In the genomic region with DNA sequence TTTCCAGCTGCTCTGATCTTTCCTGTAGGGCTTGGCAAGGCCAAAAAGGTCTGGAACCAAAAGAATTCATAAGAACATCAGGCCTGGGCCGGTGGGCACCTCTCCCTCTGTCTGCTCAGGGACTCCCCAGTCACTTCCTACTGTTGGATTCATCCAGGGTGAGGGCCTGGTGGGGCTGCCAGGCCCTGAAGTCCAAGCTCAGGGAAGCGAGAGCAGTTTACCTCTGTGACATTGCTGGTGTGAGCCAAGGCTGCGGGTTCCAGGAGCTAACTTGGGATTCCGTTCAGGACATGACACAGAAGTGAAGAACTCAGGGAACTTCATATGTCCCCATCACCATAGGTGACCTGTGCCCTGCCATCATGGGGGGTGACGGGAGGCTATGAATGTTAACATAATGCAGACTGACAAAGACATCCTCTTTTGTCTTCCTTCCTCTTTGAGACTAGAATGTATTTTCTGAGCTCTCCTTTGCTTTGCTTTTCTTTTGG, we compare ENCODE assay signal across 9 cellular contexts.
DNase-seq lines count a peak whose midpoint lies in the region; ATAC-seq and TF ChIP-seq lines count a peak whose summit lies in the region.
"Had no signal": no experiment of that assay in that cellular context is flagged by ENCODE, and none has a peak within 500 bp of the region (broad histone marks: within the 10 kb centered on the region; RNA-seq: fewer than 3 reads in every experiment).

No MANE protein-coding gene starts in this region.

- WGBS in hepatocyte (ENCODE audit: low lambda C conversion rate, missing lambda C conversion rate) = 75% methylated on average over 5 of the region's 5 CpGs

- H3K4me1 Mint-ChIP-seq in GM23338 = peaks cover 24% of the 10 kb centered on the region
- peaks cover 15% of the 10 kb centered on the region for H3K4me1 Mint-ChIP-seq in activated T-cell treated with anti-CD3 and anti-CD28 coated beads, Interleukin-2, amount 50 U/mL, for 72 hours (ENCODE audit: low read depth)

- H2AFZ ChIP-seq in GM23338 = peak overlapping the region; percentile 99
- peak overlapping the region; percentile 5 for H2AFZ ChIP-seq in hepatocyte

- H3K9me2 ChIP-seq in GM23338 (ENCODE audit: insufficient read depth) = no peaks in the 10 kb centered on the region
- no peaks in the 10 kb centered on the region for H3K9me2 ChIP-seq in hepatocyte (replicated peaks; ENCODE audit: insufficient read depth)

- H3K79me2 ChIP-seq in GM23338 (replicated peaks; ENCODE audit: insufficient read depth) = no peaks in the 10 kb centered on the region
- no peaks in the 10 kb centered on the region for H3K79me2 ChIP-seq in hepatocyte

- ATAC-seq in GM23338 (no peak), GM19328 (IDR thresholded peaks at IDR 0.05; ENCODE audit: unreplicated experiment) (no peak), GM19395 (IDR thresholded peaks at IDR 0.05; ENCODE audit: unreplicated experiment) (no peak), GM18909 (IDR thresholded peaks at IDR 0.05; ENCODE audit: poor library complexity, unreplicated experiment) (no peak)
- no peak for ATAC-seq in activated T-cell treated with anti-CD3 and anti-CD28 coated beads, Interleukin-2, amount 50 U/mL, for 72 hours (replicated peaks in 1 of 2)

- H4K20me1 ChIP-seq in GM23338 (replicated peaks; ENCODE audit: insufficient read depth) (no peaks in the 10 kb centered on the region), hepatocyte (ENCODE audit: insufficient read depth, poor library complexity, severe bottlenecking) (no peaks in the 10 kb centered on the region)

- no peak for DNase-seq in GM23338 (ENCODE audit: low spot score)
- DNase-seq in SK-N-MC (ENCODE audit: low read depth, low spot score) = no peak
- no peak for DNase-seq in hepatocyte (ENCODE audit: low spot score)
- DNase-seq in activated T-cell treated with anti-CD3 and anti-CD28 coated beads, Interleukin-2, amount 50 U/mL, for 72 hours = no peak
- DNase-seq: stimulated activated naive CD8-positive, alpha-beta T cell treated with anti-CD3 and anti-CD28 coated beads, Interleukin-15, amount 100 ng/mL, for 72 hours had no signal

- H3K27me3 Mint-ChIP-seq in GM23338 (ENCODE audit: insufficient read depth, low read depth, poor library complexity) = peaks cover 13% of the 10 kb centered on the region
- peaks cover 16% of the 10 kb centered on the region for H3K27me3 Mint-ChIP-seq in activated T-cell treated with anti-CD3 and anti-CD28 coated beads, Interleukin-2, amount 50 U/mL, for 72 hours (ENCODE audit: low read depth)

- H3K27ac Mint-ChIP-seq in GM23338 = no peak overlapping the region
- H3K27ac Mint-ChIP-seq in activated T-cell treated with anti-CD3 and anti-CD28 coated beads, Interleukin-2, amount 50 U/mL, for 72 hours = no peak overlapping the region

- TF ChIP-seq CTCF in GM23338 (conservative IDR thresholded peaks at IDR 0.05; ENCODE audit: low read depth in 2 of 2) (no peak), hepatocyte (IDR thresholded peaks at IDR 0.05; ENCODE audit: poor library complexity) (no peak)

- H3K9ac ChIP-seq in SK-N-MC (ENCODE audit: insufficient read length) (no peak overlapping the region), skeletal muscle satellite cell (ENCODE audit: low read depth, low read length) (peak overlapping the region; percentile 81)

- no peak overlapping the region for H3K27ac ChIP-seq in GM23338 (ENCODE audit: low read depth)
- no peak overlapping the region for H3K27ac ChIP-seq in SK-N-MC
- peak overlapping the region; percentile 94 for H3K27ac ChIP-seq in hepatocyte

- H3K27me3 ChIP-seq in GM23338 (ENCODE audit: insufficient read depth) = peaks cover 54% of the 10 kb centered on the region
- no peaks in the 10 kb centered on the region for H3K27me3 ChIP-seq in hepatocyte
- no peaks in the 10 kb centered on the region for H3K27me3 ChIP-seq in skeletal muscle satellite cell (ENCODE audit: control insufficient read depth, insufficient read depth, low read length)

- H3K36me3 ChIP-seq in GM23338 (ENCODE audit: insufficient read depth) (no peaks in the 10 kb centered on the region), SK-N-MC (ENCODE audit: insufficient read depth, low read length) (no peaks in the 10 kb centered on the region), hepatocyte (replicated peaks; ENCODE audit: insufficient read depth, low read depth) (no peaks in the 10 kb centered on the region), skeletal muscle satellite cell (ENCODE audit: insufficient read depth, low read length) (no peaks in the 10 kb centered on the region)

- peaks cover 34% of the 10 kb centered on the region for H3K4me1 ChIP-seq in GM23338 (ENCODE audit: insufficient read depth)
- H3K4me1 ChIP-seq in hepatocyte (ENCODE audit: insufficient read depth) = peaks cover 23% of the 10 kb centered on the region
- H3K4me1 ChIP-seq in skeletal muscle satellite cell (ENCODE audit: control insufficient read depth, insufficient read depth, low read length) = peaks cover 48% of the 10 kb centered on the region

- peak overlapping the region; percentile 64 for H3K4me3 ChIP-seq in GM23338
- peak overlapping the region; percentile 32; the same call in 1 of the 2 replicates for H3K4me3 ChIP-seq in SK-N-MC
- H3K4me3 ChIP-seq in hepatocyte = no peak overlapping the region
- no peak overlapping the region for H3K4me3 ChIP-seq in skeletal muscle satellite cell (ENCODE audit: low read length)

- H3K4me2 ChIP-seq in GM23338 (peak overlapping the region; percentile 92), hepatocyte (peak overlapping the region; percentile 86), skeletal muscle satellite cell (ENCODE audit: low read length) (peak overlapping the region; percentile 80)

- no peaks in the 10 kb centered on the region for H3K9me3 Mint-ChIP-seq in GM23338
- H3K9me3 Mint-ChIP-seq in activated T-cell treated with anti-CD3 and anti-CD28 coated beads, Interleukin-2, amount 50 U/mL, for 72 hours = no peaks in the 10 kb centered on the region
- H3K9me3 Mint-ChIP-seq: stimulated activated naive CD8-positive, alpha-beta T cell treated with anti-CD3 and anti-CD28 coated beads, Interleukin-15, amount 100 ng/mL, for 72 hours had no signal

- H3K36me3 Mint-ChIP-seq in GM23338 (ENCODE audit: low read depth) = no peaks in the 10 kb centered on the region
- H3K36me3 Mint-ChIP-seq in activated T-cell treated with anti-CD3 and anti-CD28 coated beads, Interleukin-2, amount 50 U/mL, for 72 hours (ENCODE audit: insufficient read depth in 2 of 2) = no peaks in the 10 kb centered on the region

- H3F3A ChIP-seq in GM23338 (replicated peaks; ENCODE audit: low read depth) = no peaks in the 10 kb centered on the region

- peak overlapping the region; percentile 66 for H3K4me3 Mint-ChIP-seq in GM23338
- H3K4me3 Mint-ChIP-seq in activated T-cell treated with anti-CD3 and anti-CD28 coated beads, Interleukin-2, amount 50 U/mL, for 72 hours = no peak overlapping the region

- no peaks in the 10 kb centered on the region for H3K9me3 ChIP-seq in SK-N-MC (ENCODE audit: low read depth, low read length)
- no peaks in the 10 kb centered on the region for H3K9me3 ChIP-seq in hepatocyte (ENCODE audit: low read depth)
- H3K9me3 ChIP-seq in skeletal muscle satellite cell (replicated peaks; ENCODE audit: low read length) = no peaks in the 10 kb centered on the region

TF ChIP-seq in GM23338, 12 proteins besides CTCF, POLR2A, EP300 and RAD21 (continues in another document):
- no peak for TF ChIP-seq JUNB (IDR thresholded peaks at IDR 0.05; ENCODE audit: unreplicated experiment)
- TF ChIP-seq, protein P1, sequence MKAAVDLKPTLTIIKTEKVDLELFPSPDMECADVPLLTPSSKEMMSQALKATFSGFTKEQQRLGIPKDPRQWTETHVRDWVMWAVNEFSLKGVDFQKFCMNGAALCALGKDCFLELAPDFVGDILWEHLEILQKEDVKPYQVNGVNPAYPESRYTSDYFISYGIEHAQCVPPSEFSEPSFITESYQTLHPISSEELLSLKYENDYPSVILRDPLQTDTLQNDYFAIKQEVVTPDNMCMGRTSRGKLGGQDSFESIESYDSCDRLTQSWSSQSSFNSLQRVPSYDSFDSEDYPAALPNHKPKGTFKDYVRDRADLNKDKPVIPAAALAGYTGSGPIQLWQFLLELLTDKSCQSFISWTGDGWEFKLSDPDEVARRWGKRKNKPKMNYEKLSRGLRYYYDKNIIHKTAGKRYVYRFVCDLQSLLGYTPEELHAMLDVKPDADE (IDR thresholded peaks at IDR 0.05) = no peak

Comparison
In these comparisons a context has a peak if more than half of its experiments do, and no peak if none do; other contexts are left out.
1. H3K4me3 ChIP-seq: peak in GM23338 (single experiment) and SK-N-MC (single experiment); none in hepatocyte (single experiment) and skeletal muscle satellite cell (single experiment).
2. Peak in every context shown above with its lines, with median percentiles within 50 percentile points of each other: H3K4me2 ChIP-seq.